19 cellular contexts compared by ENCODE assay signal in genomic region chr1:91541918-91542533, GRCh38.
"Had no signal": no experiment of that assay in that cellular context is flagged by ENCODE, and none has a peak within 500 bp of the region (broad histone marks: within the 10 kb centered on the region; RNA-seq: fewer than 3 reads in every experiment).

No MANE protein-coding gene starts in this region.

- H3K27me3 ChIP-seq: hepatocyte, neural progenitor cell, pancreas had no signal

- H3K4me1 ChIP-seq: pancreas had no signal

- ATAC-seq: naive thymus-derived CD8-positive, alpha-beta T cell; pancreas; right cardiac atrium had no signal

- H3K4me2 ChIP-seq: hepatocyte, neural progenitor cell had no signal

- H2AFZ ChIP-seq: hepatocyte, neural progenitor cell had no signal

- H3K9me3 Mint-ChIP-seq: neural progenitor cell had no signal

- H3K9ac ChIP-seq: neural progenitor cell had no signal

- H3K4me3 Mint-ChIP-seq: neural progenitor cell had no signal

- H3K36me3 ChIP-seq: esophagus squamous epithelium, neural progenitor cell, pancreas, stomach had no signal

- H3K9me3 ChIP-seq: esophagus squamous epithelium, pancreas, stomach had no signal

- DNase-seq: effector memory CD4-positive, alpha-beta T cell; esophagus squamous epithelium; foreskin fibroblast; head of caudate nucleus; kidney glomerular epithelial cell; naive thymus-derived CD8-positive, alpha-beta T cell; occipital lobe; pancreas; right cardiac atrium; small intestine; stimulated activated CD4-positive, alpha-beta T cell treated with anti-CD3 and anti-CD28 coated beads, Interleukin-12 subunit alpha, Interleukin-12 subunit beta, amount 100 ng/mL, for 4 hours; stimulated activated naive CD4-positive, alpha-beta T cell; stomach; substantia nigra; trophoblast cell had no signal

- H3K4me3 ChIP-seq: esophagus squamous epithelium, hepatocyte, neural progenitor cell, pancreas, stomach had no signal

- H3K27me3 Mint-ChIP-seq: naive thymus-derived CD8-positive, alpha-beta T cell had no signal

- H3K27ac Mint-ChIP-seq: neural progenitor cell, progenitor cell of endocrine pancreas had no signal

- H3K27ac ChIP-seq: epithelial cell of prostate, esophagus squamous epithelium, hepatocyte, neural progenitor cell, pancreas, stomach had no signal

- H3K79me2 ChIP-seq: hepatocyte had no signal

- H3K36me3 Mint-ChIP-seq: naive thymus-derived CD8-positive, alpha-beta T cell; neural progenitor cell had no signal
